ENCODE assay signal across 10 cellular contexts in the genomic region with DNA sequence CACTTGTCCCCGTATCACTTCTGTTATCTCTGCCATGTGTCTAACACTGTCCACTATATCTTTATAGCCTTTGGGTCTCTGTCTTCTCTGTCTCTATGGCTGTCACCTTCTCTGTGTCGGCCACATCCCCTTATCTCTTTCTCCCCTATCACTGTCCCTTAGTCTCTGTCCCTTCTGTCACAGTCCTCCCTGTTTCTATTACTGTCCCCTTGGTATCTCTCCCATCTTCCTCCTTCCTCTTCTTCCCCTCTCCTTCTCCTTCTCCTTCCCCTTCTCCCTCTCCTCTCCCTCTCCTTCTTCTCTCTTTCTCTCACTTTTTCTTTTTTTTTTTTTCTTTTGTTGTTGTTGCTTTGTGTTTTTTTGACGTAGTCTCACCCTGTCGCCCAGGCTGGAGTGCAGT. TPM values are rescaled to one million over a fixed set of nuclear protein-coding genes. Genes with fewer than 3 reads are reported as not detected.
"Had no signal": no experiment of that assay in that cellular context is flagged by ENCODE, and none has a peak within 500 bp of the region (broad histone marks: within the 10 kb centered on the region; RNA-seq: fewer than 3 reads in every experiment).

No MANE protein-coding gene starts in this region.

- H3K27ac ChIP-seq: HL-60 had no signal

- FAIRE-seq: H1, H54, HepG2 had no signal

- H3K4me3 ChIP-seq: GM23338 had no signal

- H3K4me2 ChIP-seq: GM23338 had no signal

- ATAC-seq: GM23338, HepG2 had no signal

- H2AFZ ChIP-seq: GM23338 had no signal

- DNase-seq: H9, HCEC 1CT, HFFc6, KG1 had no signal

RNA-seq across cellular contexts. Expression of gene LRRC4B, which starts 34.7 kb away (rescaled TPM):
- total RNA-seq: HepG2 had no signal
- polyA plus RNA-seq: HepG2, IgD-negative memory B cell had no signal

RNA-seq across cellular contexts. Expression of gene SYT3, which starts 36.7 kb away (rescaled TPM):
- total RNA-seq: HepG2, HFFc6 had no signal
- polyA plus RNA-seq: HepG2, IgD-negative memory B cell had no signal

RNA-seq across cellular contexts. Expression of gene C19orf81, which starts 46.3 kb away (rescaled TPM):
- total RNA-seq: HepG2 had no signal
- polyA plus RNA-seq: HepG2 had no signal
